ENCODE assay signal across 1 cellular context in genomic region chr22:38755911-38756532, GRCh38.
TF ChIP-seq lines count a peak whose summit lies in the region.

SUN2 (minus strand) TSS chr22:38755998; CDS start chr22:38752628, 3,370 bp downstream.

TF ChIP-seq in K562, 482 proteins besides CTCF, POLR2A, EP300 and RAD21 (continued from another document):
- TF ChIP-seq ETS1 (conservative IDR thresholded peaks at IDR 0.05; ENCODE audit: control insufficient read depth, low read depth, low read length) (peak; percentile 55), GTF2B (IDR thresholded peaks at IDR 0.05; ENCODE audit: extremely low read depth, insufficient read length) (no peak), SMAD2 (IDR thresholded peaks at IDR 0.05; ENCODE audit: low read depth, low read length) (no peak), MYC (IDR thresholded peaks at IDR 0.05; ENCODE audit: low read depth, low read length) (peak; percentile 31; the same call in 1 of the 2 replicates), MYC (CRISPR knock-in tag; IDR thresholded peaks at IDR 0.05; ENCODE audit: borderline replicate concordance, low read depth) (no peak), ZKSCAN3 (CRISPR knock-in tag; IDR thresholded peaks at IDR 0.05) (no peak), CREB1 (IDR thresholded peaks at IDR 0.05) (peak; percentile 63; the same call in 1 of the 2 replicates), CREB1 (CRISPR knock-in tag; IDR thresholded peaks at IDR 0.05) (peak; percentile 54; the same call in 1 of the 2 replicates), MAFK (IDR thresholded peaks at IDR 0.05; ENCODE audit: low read length) (no peak), BACH1 (tag; IDR thresholded peaks at IDR 0.05) (no peak), KAT8 (IDR thresholded peaks at IDR 0.05; ENCODE audit: low read depth) (no peak), RERE (CRISPR knock-in tag; IDR thresholded peaks at IDR 0.05; ENCODE audit: borderline replicate concordance) (no peak), MGA (IDR thresholded peaks at IDR 0.05) (no peak), RAD51 (IDR thresholded peaks at IDR 0.05; ENCODE audit: borderline replicate concordance, low read depth) (no peak), MLX (CRISPR knock-in tag; conservative IDR thresholded peaks at IDR 0.05) (no peak), ATF4 (CRISPR knock-in tag; IDR thresholded peaks at IDR 0.05) (no peak), ZFPM2 (CRISPR knock-in tag; IDR thresholded peaks at IDR 0.05) (no peak), SIN3A (IDR thresholded peaks at IDR 0.05; ENCODE audit: borderline replicate concordance in 2 of 2, control insufficient read depth in 1 of 2, low read depth in 2 of 2, low read length in 2 of 2) (no peak), ETS2 (tag; IDR thresholded peaks at IDR 0.05; ENCODE audit: borderline replicate concordance, poor library complexity, severe bottlenecking) (no peak), ZNF449 (CRISPR knock-in tag; IDR thresholded peaks at IDR 0.05) (no peak), WHSC1 (IDR thresholded peaks at IDR 0.05; ENCODE audit: low read length) (no peak), ZNF354B (CRISPR knock-in tag; IDR thresholded peaks at IDR 0.05) (no peak), TSC22D4 (tag; IDR thresholded peaks at IDR 0.05) (no peak), MTA2 (IDR thresholded peaks at IDR 0.05; ENCODE audit: low read depth) (no peak), HMBOX1 (IDR thresholded peaks at IDR 0.05) (no peak)
